In the genomic region with DNA sequence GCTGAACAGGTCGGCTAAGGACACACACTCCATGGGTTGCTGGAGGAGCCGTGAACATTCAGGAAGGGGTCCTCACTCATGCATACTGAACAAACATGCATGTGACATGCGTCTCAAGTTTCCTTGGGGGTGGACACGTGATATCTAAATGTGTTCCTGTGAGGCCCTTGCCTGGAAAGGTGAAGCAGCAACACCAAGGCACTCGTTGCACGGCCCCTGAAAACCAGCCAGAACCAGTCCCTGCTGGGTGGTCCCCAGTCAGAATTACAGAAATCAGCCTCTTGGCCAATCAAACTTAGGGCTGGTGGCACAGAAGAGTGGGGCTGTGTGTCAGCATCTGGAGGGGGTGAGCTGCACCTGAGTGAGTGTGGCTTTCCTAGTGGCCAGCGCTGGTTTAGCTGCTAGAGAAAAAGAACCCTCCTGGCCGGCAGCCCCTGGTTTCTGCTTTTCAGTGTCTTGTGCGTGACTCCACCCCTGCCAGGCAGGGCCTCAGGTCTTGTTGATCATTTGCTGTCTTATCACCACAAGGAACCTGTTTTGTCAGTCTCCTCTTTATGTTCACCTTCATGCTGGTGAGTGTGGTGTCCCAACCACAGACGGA, we compare ENCODE assay signal across 2 cellular contexts.
TF ChIP-seq lines count a peak whose summit lies in the region.

No MANE protein-coding gene starts in this region.

TF ChIP-seq in HEK293, 187 proteins besides CTCF, POLR2A, EP300 and RAD21 (continued from another document):
- TF ChIP-seq, protein P1, sequence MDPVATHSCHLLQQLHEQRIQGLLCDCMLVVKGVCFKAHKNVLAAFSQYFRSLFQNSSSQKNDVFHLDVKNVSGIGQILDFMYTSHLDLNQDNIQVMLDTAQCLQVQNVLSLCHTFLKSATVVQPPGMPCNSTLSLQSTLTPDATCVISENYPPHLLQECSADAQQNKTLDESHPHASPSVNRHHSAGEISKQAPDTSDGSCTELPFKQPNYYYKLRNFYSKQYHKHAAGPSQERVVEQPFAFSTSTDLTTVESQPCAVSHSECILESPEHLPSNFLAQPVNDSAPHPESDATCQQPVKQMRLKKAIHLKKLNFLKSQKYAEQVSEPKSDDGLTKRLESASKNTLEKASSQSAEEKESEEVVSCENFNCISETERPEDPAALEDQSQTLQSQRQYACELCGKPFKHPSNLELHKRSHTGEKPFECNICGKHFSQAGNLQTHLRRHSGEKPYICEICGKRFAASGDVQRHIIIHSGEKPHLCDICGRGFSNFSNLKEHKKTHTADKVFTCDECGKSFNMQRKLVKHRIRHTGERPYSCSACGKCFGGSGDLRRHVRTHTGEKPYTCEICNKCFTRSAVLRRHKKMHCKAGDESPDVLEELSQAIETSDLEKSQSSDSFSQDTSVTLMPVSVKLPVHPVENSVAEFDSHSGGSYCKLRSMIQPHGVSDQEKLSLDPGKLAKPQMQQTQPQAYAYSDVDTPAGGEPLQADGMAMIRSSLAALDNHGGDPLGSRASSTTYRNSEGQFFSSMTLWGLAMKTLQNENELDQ (tag by site-specific recombination; IDR thresholded peaks at IDR 0.05; ENCODE audit: low read depth), result no peak
- TF ChIP-seq ZNF274 (IDR thresholded peaks at IDR 0.05; ENCODE audit: low read length) (no peak), ZNF274 (tag by site-specific recombination; IDR thresholded peaks at IDR 0.05; ENCODE audit: borderline replicate concordance) (no peak), ZXDB (tag by site-specific recombination; IDR thresholded peaks at IDR 0.05) (no peak), ZBTB48 (tag by site-specific recombination; IDR thresholded peaks at IDR 0.05) (peak; percentile 73)

TF ChIP-seq in WTC11, 78 proteins besides CTCF, POLR2A, EP300 and RAD21 (continued from another document):
- TF ChIP-seq KAT7 (CRISPR knock-in tag; IDR thresholded peaks at IDR 0.05; ENCODE audit: borderline replicate concordance), result no peak
- no peak for TF ChIP-seq ZBTB43 (CRISPR knock-in tag; IDR thresholded peaks at IDR 0.05)
- TF ChIP-seq GRHL2 (CRISPR knock-in tag; IDR thresholded peaks at IDR 0.05; ENCODE audit: insufficient replicate concordance, severe bottlenecking), result no peak
- no peak for TF ChIP-seq NR2C2 (CRISPR knock-in tag; IDR thresholded peaks at IDR 0.05)
- no peak for TF ChIP-seq JUN (CRISPR knock-in tag; IDR thresholded peaks at IDR 0.05)
- TF ChIP-seq, protein P2, sequence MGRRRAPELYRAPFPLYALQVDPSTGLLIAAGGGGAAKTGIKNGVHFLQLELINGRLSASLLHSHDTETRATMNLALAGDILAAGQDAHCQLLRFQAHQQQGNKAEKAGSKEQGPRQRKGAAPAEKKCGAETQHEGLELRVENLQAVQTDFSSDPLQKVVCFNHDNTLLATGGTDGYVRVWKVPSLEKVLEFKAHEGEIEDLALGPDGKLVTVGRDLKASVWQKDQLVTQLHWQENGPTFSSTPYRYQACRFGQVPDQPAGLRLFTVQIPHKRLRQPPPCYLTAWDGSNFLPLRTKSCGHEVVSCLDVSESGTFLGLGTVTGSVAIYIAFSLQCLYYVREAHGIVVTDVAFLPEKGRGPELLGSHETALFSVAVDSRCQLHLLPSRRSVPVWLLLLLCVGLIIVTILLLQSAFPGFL (CRISPR knock-in tag; IDR thresholded peaks at IDR 0.05; ENCODE audit: borderline replicate concordance), result no peak
- TF ChIP-seq ZNF281 (CRISPR knock-in tag; IDR thresholded peaks at IDR 0.05), result no peak
- TF ChIP-seq GABPB1 (CRISPR knock-in tag; IDR thresholded peaks at IDR 0.05), result no peak
